ENCODE assay signal across 7 cellular contexts in the genomic region with DNA sequence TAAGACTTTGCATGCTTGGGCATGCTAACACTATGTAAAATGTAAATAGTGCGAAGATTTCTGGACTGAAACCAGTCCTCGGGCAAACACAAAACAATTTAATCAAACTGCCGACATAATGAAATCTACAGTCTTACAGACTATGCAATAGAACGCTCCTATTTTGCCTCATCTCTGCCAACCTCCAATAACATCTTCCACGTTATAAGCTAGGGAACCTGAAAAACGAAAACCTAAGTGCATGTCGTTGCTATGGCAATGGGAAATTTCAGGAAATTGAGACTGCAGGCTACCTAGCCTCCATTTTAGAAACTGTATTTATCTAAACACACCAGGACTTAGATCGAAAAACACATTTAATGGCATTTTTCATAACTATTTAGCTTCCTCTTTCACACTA. TPM values are rescaled to one million over a fixed set of nuclear protein-coding genes. Genes with fewer than 3 reads are reported as not detected.
DNase-seq lines count a peak whose midpoint lies in the region; ATAC-seq and TF ChIP-seq lines count a peak whose summit lies in the region.

No MANE protein-coding gene starts in this region.

- TF ChIP-seq CTCF in NB4 (IDR thresholded peaks at IDR 0.05; ENCODE audit: low read depth, low read length) = no peak

- H3K4me3 Mint-ChIP-seq in stimulated activated effector memory CD8-positive, alpha-beta T cell treated with anti-CD3 and anti-CD28 coated beads, Interleukin-12 subunit alpha, Interleukin-12 subunit beta, amount 100 ng/mL, for 72 hours = peak overlapping the region; percentile 98

- H3K4me3 ChIP-seq in NB4 (ENCODE audit: low read depth, low read length) = peak overlapping the region; percentile 99
- H3K4me3 ChIP-seq in iPS-20b (ENCODE audit: low read length) = peak overlapping the region; percentile 77

- H3K9me3 ChIP-seq in iPS-20b (ENCODE audit: insufficient read depth, low read depth, low read length) = no peaks in the 10 kb centered on the region

- TF ChIP-seq POLR2A in NB4 (IDR thresholded peaks at IDR 0.05; ENCODE audit: extremely low read depth, insufficient read length) = no peak

- H3K36me3 ChIP-seq in iPS-20b (ENCODE audit: insufficient read depth, low read depth, low read length) = peaks cover 9% of the 10 kb centered on the region; the same call in 1 of the 2 replicates

- H3K27me3 ChIP-seq in iPS-20b (ENCODE audit: insufficient read depth, low read length) = no peaks in the 10 kb centered on the region

- peaks cover 25% of the 10 kb centered on the region; the same call in 1 of the 2 replicates for H3K4me1 ChIP-seq in iPS-20b (ENCODE audit: insufficient read depth, low read length)

- peak overlapping the region; percentile 90 for H3K9ac ChIP-seq in iPS-20b (ENCODE audit: low read depth, low read length)

- DNase-seq in GM04504 (ENCODE audit: low read depth) = peak; percentile 22
- DNase-seq in NB4 (ENCODE audit: low read depth) = peak; percentile 56
- no peak for DNase-seq in activated naive CD4-positive, alpha-beta T cell treated with anti-CD3 and anti-CD28 coated beads, Interleukin-2, amount 50 U/mL, for 72 hours (ENCODE audit: low spot score in 2 of 2)
- DNase-seq in stimulated activated effector memory CD8-positive, alpha-beta T cell treated with anti-CD3 and anti-CD28 coated beads, Interleukin-12 subunit alpha, Interleukin-12 subunit beta, amount 100 ng/mL, for 72 hours (ENCODE audit: low spot score in 2 of 2) = no peak
- no peak for DNase-seq in NCI-H187 (lab: John Stamatoyannopoulos, UW)

- no peak for ATAC-seq in activated naive CD4-positive, alpha-beta T cell treated with anti-CD3 and anti-CD28 coated beads, Interleukin-2, amount 50 U/mL, for 72 hours
- no peak for ATAC-seq in stimulated activated effector memory CD8-positive, alpha-beta T cell treated with anti-CD3 and anti-CD28 coated beads, Interleukin-12 subunit alpha, Interleukin-12 subunit beta, amount 100 ng/mL, for 72 hours
- ATAC-seq in HG03342 (IDR thresholded peaks at IDR 0.05; ENCODE audit: unreplicated experiment) = no peak

- peaks cover 49% of the 10 kb centered on the region for H3K4me1 Mint-ChIP-seq in stimulated activated effector memory CD8-positive, alpha-beta T cell treated with anti-CD3 and anti-CD28 coated beads, Interleukin-12 subunit alpha, Interleukin-12 subunit beta, amount 100 ng/mL, for 72 hours

- peak overlapping the region; percentile 66 for H3K27ac ChIP-seq in iPS-20b (ENCODE audit: low read length)

- H3K9me3 Mint-ChIP-seq in activated naive CD4-positive, alpha-beta T cell treated with anti-CD3 and anti-CD28 coated beads, Interleukin-2, amount 50 U/mL, for 72 hours = no peaks in the 10 kb centered on the region
- H3K9me3 Mint-ChIP-seq in stimulated activated effector memory CD8-positive, alpha-beta T cell treated with anti-CD3 and anti-CD28 coated beads, Interleukin-12 subunit alpha, Interleukin-12 subunit beta, amount 100 ng/mL, for 72 hours = no peaks in the 10 kb centered on the region

- H3K27ac Mint-ChIP-seq in activated naive CD4-positive, alpha-beta T cell treated with anti-CD3 and anti-CD28 coated beads, Interleukin-2, amount 50 U/mL, for 72 hours = peak overlapping the region; percentile 90 to 99
- peak overlapping the region; percentile 98 for H3K27ac Mint-ChIP-seq in stimulated activated effector memory CD8-positive, alpha-beta T cell treated with anti-CD3 and anti-CD28 coated beads, Interleukin-12 subunit alpha, Interleukin-12 subunit beta, amount 100 ng/mL, for 72 hours

- peaks cover 41 to 57% of the 10 kb centered on the region in 2 donors for H3K36me3 Mint-ChIP-seq in activated naive CD4-positive, alpha-beta T cell treated with anti-CD3 and anti-CD28 coated beads, Interleukin-2, amount 50 U/mL, for 72 hours
- H3K36me3 Mint-ChIP-seq in stimulated activated effector memory CD8-positive, alpha-beta T cell treated with anti-CD3 and anti-CD28 coated beads, Interleukin-12 subunit alpha, Interleukin-12 subunit beta, amount 100 ng/mL, for 72 hours = peaks cover 40% of the 10 kb centered on the region

RNA-seq across cellular contexts. Expression of a gene that starts 1.1 kb away (rescaled TPM):
- 10 to 100 TPM; 19.1 to 33.1 TPM for total RNA-seq in activated naive CD4-positive, alpha-beta T cell treated with anti-CD3 and anti-CD28 coated beads, Interleukin-2, amount 50 U/mL, for 72 hours

Comparison
In these comparisons a context has a peak if more than half of its experiments do, and no peak if none do; other contexts are left out.
1. DNase-seq: peak in GM04504 (single experiment) and NB4 (single experiment); none in activated naive CD4-positive, alpha-beta T cell treated with anti-CD3 and anti-CD28 coated beads, Interleukin-2, amount 50 U/mL, for 72 hours (0 of 2), stimulated activated effector memory CD8-positive, alpha-beta T cell treated with anti-CD3 and anti-CD28 coated beads, Interleukin-12 subunit alpha, Interleukin-12 subunit beta, amount 100 ng/mL, for 72 hours (0 of 2) and NCI-H187 (0 of 2).